In the genomic region with DNA sequence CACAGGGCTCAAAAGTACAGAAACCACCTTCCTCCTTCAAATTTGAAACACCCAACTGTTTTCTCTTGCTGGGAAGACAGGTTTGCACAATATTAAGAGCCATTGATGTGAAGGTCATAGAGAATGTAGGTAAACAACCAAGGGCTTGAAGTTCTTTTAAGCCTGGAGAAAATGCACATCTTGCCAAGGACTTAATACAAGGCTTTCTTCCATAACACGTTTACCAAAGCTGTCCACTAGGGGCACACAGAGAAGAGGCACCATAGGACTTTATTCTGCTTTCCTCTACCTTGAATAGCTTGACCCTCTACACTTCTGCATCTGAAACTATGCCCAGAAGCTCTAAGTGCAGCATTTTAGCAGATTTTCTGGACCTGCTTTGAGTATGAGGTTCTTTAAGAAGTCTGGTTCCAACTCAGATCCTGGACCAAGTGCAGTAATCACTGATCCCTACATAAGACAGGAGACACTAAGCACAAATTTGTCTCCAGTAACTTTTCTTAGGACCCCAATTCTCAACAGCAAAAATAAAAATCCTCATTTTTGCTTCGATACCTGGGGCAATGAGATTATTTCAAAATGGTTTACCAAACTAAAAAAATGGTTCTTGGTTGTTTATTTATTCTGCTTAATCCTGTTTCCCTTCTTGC, we compare ENCODE assay signal across 8 cellular contexts.
DNase-seq lines count a peak whose midpoint lies in the region; ATAC-seq and TF ChIP-seq lines count a peak whose summit lies in the region.

No MANE protein-coding gene starts in this region.

- CTCF ChIA-PET in GM10248 (lab: Yijun Ruan, JAX) = interaction anchor here (0.8 to 2.7 kb wide), 18 partner anchors 9 to 149 kb away, joined by 3 to 12 read pairs (median 4); no protein-coding TSS in a partner anchor

- no peak for TF ChIP-seq POLR2A in NB4 (IDR thresholded peaks at IDR 0.05; ENCODE audit: extremely low read depth, insufficient read length)

- TF ChIP-seq CTCF in GM10248 (IDR thresholded peaks at IDR 0.05; ENCODE audit: control extremely low read depth, extremely low read depth, low read depth, missing control alignments) (peak; percentile 63), HFF-Myc (IDR thresholded peaks at IDR 0.05; ENCODE audit: low read depth, low read length, missing control alignments) (peak; percentile 79), NB4 (IDR thresholded peaks at IDR 0.05; ENCODE audit: low read depth, low read length) (peak; percentile 78), astrocyte of the spinal cord (IDR thresholded peaks at IDR 0.05; ENCODE audit: low read depth, low read length) (peak; percentile 75), thoracic aorta (IDR thresholded peaks at IDR 0.05) (peak; percentile 61)

- H3K4me3 ChIP-seq in HFF-Myc (replicated peaks; ENCODE audit: low read depth, low read length) = no peak overlapping the region
- no peak overlapping the region for H3K4me3 ChIP-seq in NB4 (ENCODE audit: low read depth, low read length)
- no peak overlapping the region for H3K4me3 ChIP-seq in astrocyte of the spinal cord (ENCODE audit: low read depth, low read length)
- H3K4me3 ChIP-seq in thoracic aorta = no peak overlapping the region

- DNase-seq in AG08395 (ENCODE audit: low spot score) (peak; percentile 50), GM10248 (ENCODE audit: extremely low spot score) (peak; percentile 39), HFF-Myc (ENCODE audit: extremely low read depth, low read depth) (peak; percentile 43), NB4 (ENCODE audit: low read depth) (peak; percentile 60), astrocyte of the spinal cord (ENCODE audit: low read depth, low spot score) (peak; percentile 72), iris pigment epithelial cell (ENCODE audit: low read depth) (peak; percentile 81), thoracic aorta (ENCODE audit: low spot score) (no peak), posterior vena cava (ENCODE audit: low spot score) (no peak)

- no peaks in the 10 kb centered on the region for H3K27me3 ChIP-seq in thoracic aorta (replicated peaks; ENCODE audit: insufficient read depth)

- H3K27ac ChIP-seq in thoracic aorta = no peak overlapping the region

- POLR2A ChIA-PET in GM10248 (lab: Yijun Ruan, JAX) = no interaction called here

- in situ Hi-C loops in astrocyte of the spinal cord (cut with HindIII; ENCODE audit: low sequenced_read_pairs) = no loop called here

- peaks cover 4 to 28% of the 10 kb centered on the region in 2 donors for H3K4me1 ChIP-seq in thoracic aorta (ENCODE audit: control insufficient read depth in 1 of 2, low read depth in 2 of 2)

- ATAC-seq in thoracic aorta (ENCODE audit: insufficient number of reproducible peaks, low FRiP score, low read depth) = peak; percentile 53

- H3K36me3 ChIP-seq in thoracic aorta = peaks cover 21% of the 10 kb centered on the region

- H3K9me3 ChIP-seq in thoracic aorta = no peaks in the 10 kb centered on the region

- intact Hi-C loops in posterior vena cava (cut with DNase I) = no loop called here

Comparison
In these comparisons a context has a peak if more than half of its experiments do, and no peak if none do; other contexts are left out.
1. DNase-seq: peak in AG08395 (single experiment), GM10248 (single experiment), HFF-Myc (single experiment), NB4 (single experiment), astrocyte of the spinal cord (single experiment) and iris pigment epithelial cell (single experiment); none in thoracic aorta (single experiment) and posterior vena cava (single experiment).
2. Peak in every context shown above with its lines, with median percentiles within 50 percentile points of each other: CTCF ChIP-seq.